Comparison of ENCODE assay signal across 24 cellular contexts in genomic region chr11:2249191-2249916, GRCh38. TPM values are rescaled to one million over a fixed set of nuclear protein-coding genes. Genes with fewer than 3 reads are reported as not detected.
"Had no signal": no experiment of that assay in that cellular context is flagged by ENCODE, and none has a peak within 500 bp of the region (broad histone marks: within the 10 kb centered on the region; RNA-seq: fewer than 3 reads in every experiment).

No MANE protein-coding gene starts in this region.

- H3K4me3 ChIP-seq: ascending aorta, body of pancreas, SJSA1 had no signal

- FAIRE-seq: bronchial epithelial cell had no signal

- H3K9me3 ChIP-seq: body of pancreas, SJSA1 had no signal

- H3K36me3 ChIP-seq: ascending aorta, SJSA1 had no signal

- H3K27me3 ChIP-seq: ascending aorta, body of pancreas had no signal

- H3K4me1 ChIP-seq: ascending aorta, body of pancreas, SJSA1 had no signal

- DNase-seq: activated CD4-positive, alpha-beta T cell treated with anti-CD3 and anti-CD28 coated beads for 4 hours; activated CD8-positive, alpha-beta memory T cell treated with anti-CD3 and anti-CD28 coated beads, Interleukin-2, amount 50 U/mL, for 4 hours; activated CD8-positive, alpha-beta T cell treated with anti-CD3 and anti-CD28 coated beads for 36 hours; activated naive CD4-positive, alpha-beta T cell; activated T-cell treated with anti-CD3 and anti-CD28 coated beads, Interleukin-2, amount 50 U/mL, for 72 hours; NCI-H1092; NCI-H1417; NCI-H1930; NCI-H510A treated with DMSO at 0.1 percent for 48 hours; NCI-H69; NK-92 treated with Interleukin-12 subunit alpha and Interleukin-12 subunit beta, amount 100 ng/mL, for 24 hours; RPMI8226; SHP77; SW 1271 had no signal

- ATAC-seq: activated CD4-positive, CD25-positive, alpha-beta regulatory T cell treated with anti-CD3 and anti-CD28 coated beads, Interleukin-2, amount 50 U/mL, for 24 hours; activated CD8-positive, alpha-beta T cell treated with anti-CD3 and anti-CD28 coated beads for 36 hours; activated T-cell treated with anti-CD3 and anti-CD28 coated beads, Interleukin-2, amount 50 U/mL, for 72 hours; body of pancreas; Panc1; SK-N-SH treated with all-trans-retinoic acid at 6 μM for 48 hours had no signal

- H3K27ac ChIP-seq: ascending aorta, body of pancreas, SJSA1 had no signal

RNA-seq across cellular contexts. Expression of gene ASCL2, which starts 21.0 kb away (rescaled TPM):
- total RNA-seq: ascending aorta; LHCN-M2; M059J; SJSA1; T-helper 1 cell treated with Interleukin-12 subunit alpha and Interleukin-12 subunit beta and Interleukin-4 antibody, amounts not matched to agents 30 ng/mL and 1 ng/mL, for 36 hours had no signal

RNA-seq across cellular contexts. Expression of gene C11orf21, which starts 52.4 kb away (rescaled TPM):
- total RNA-seq: ascending aorta, bronchial epithelial cell, LHCN-M2, M059J had no signal

RNA-seq across cellular contexts. Expression of gene TSPAN32, which starts 52.5 kb away (rescaled TPM):
- total RNA-seq: bronchial epithelial cell, LHCN-M2 had no signal
